In genomic region chr13:27533155-27533643, GRCh38 we compare ENCODE assay signal across 8 cellular contexts.
DNase-seq lines count a peak whose midpoint lies in the region; ATAC-seq, FAIRE-seq and TF ChIP-seq lines count a peak whose summit lies in the region.

No MANE protein-coding gene starts in this region.

- H3K27me3 ChIP-seq in HL-60 (ENCODE audit: insufficient read depth, poor library complexity, severe bottlenecking) (no peaks in the 10 kb centered on the region), neuronal stem cell (ENCODE audit: control insufficient read depth in 3 of 3, insufficient read depth in 3 of 3, low read depth in 1 of 3, low read length in 3 of 3) (no peaks in the 10 kb centered on the region), thoracic aorta (replicated peaks; ENCODE audit: insufficient read depth) (no peaks in the 10 kb centered on the region)

- CTCF ChIA-PET in RWPE1 (lab: Yijun Ruan, JAX) = interaction anchor here (0.5 to 2.5 kb wide), 20 partner anchors 8 to 297 kb away, joined by 3 to 22 read pairs (median 3); no protein-coding TSS in a partner anchor

- no peak overlapping the region for H2BK12ac ChIP-seq in neuronal stem cell (ENCODE audit: low read length)

- H2AK5ac ChIP-seq in neuronal stem cell (ENCODE audit: low read depth, low read length) = no peak overlapping the region

- TF ChIP-seq CTCF in HL-60 (IDR thresholded peaks at IDR 0.05; ENCODE audit: insufficient read depth, low read length) = peak; percentile 58
- peak; percentile 85 for TF ChIP-seq CTCF in RWPE1 (conservative IDR thresholded peaks at IDR 0.05; ENCODE audit: low read depth)
- TF ChIP-seq CTCF in thoracic aorta (IDR thresholded peaks at IDR 0.05) = peak; percentile 88

- ATAC-seq in thoracic aorta (ENCODE audit: insufficient number of reproducible peaks, low FRiP score, low read depth) = peak; percentile 55
- ATAC-seq in HG03139 (IDR thresholded peaks at IDR 0.05; ENCODE audit: unreplicated experiment) = no peak

- H2AFZ ChIP-seq in neuronal stem cell (ENCODE audit: low read length) = peak overlapping the region; percentile 88

- H3K36me3 ChIP-seq in neuronal stem cell (replicated peaks in 1 of 2; ENCODE audit: control insufficient read depth in 2 of 2, insufficient read depth in 2 of 2, low read length in 2 of 2) (no peaks in the 10 kb centered on the region), thoracic aorta (no peaks in the 10 kb centered on the region)

- H3K27ac ChIP-seq in HL-60 (replicated peaks) (no peak overlapping the region), RWPE1 (no peak overlapping the region), neuronal stem cell (replicated peaks; ENCODE audit: low read length) (no peak overlapping the region), thoracic aorta (no peak overlapping the region)

- peak; percentile 94 for DNase-seq in AG20443 (ENCODE audit: low spot score)
- DNase-seq in HL-60 (ENCODE audit: low read depth in 1 of 2, low spot score in 1 of 2) = peak in 1 of 2 experiments; percentile 57
- peak; percentile 60 for DNase-seq in RWPE1 (ENCODE audit: low spot score)
- DNase-seq in activated naive CD4-positive, alpha-beta T cell treated with Interleukin-2 at 50 U/mL for 16 hours = peak; percentile 47
- DNase-seq in frontal cortex (ENCODE audit: low spot score in 2 of 2) = peak; percentile 40 to 67
- peak; percentile 79 for DNase-seq in neuronal stem cell (ENCODE audit: low spot score)
- no peak for DNase-seq in thoracic aorta (ENCODE audit: low spot score)

- POLR2A ChIA-PET in RWPE1 (lab: Yijun Ruan, JAX; ENCODE audit: low non-redundant PET) = no interaction called here

- no peak overlapping the region for H2BK15ac ChIP-seq in neuronal stem cell (ENCODE audit: low read length)

- peak overlapping the region; percentile 46 for H3K4me2 ChIP-seq in neuronal stem cell (ENCODE audit: insufficient read depth, low read length, poor library complexity, severe bottlenecking)

- no peak overlapping the region for H3K9ac ChIP-seq in neuronal stem cell (ENCODE audit: low read depth, low read length, poor library complexity)

- WGBS in neuronal stem cell (ENCODE audit: extremely low coverage in 2 of 2, insufficient read length in 2 of 2, insufficient replicate concordance in 1 of 2), 2 donors = no CpG with 5 or more reads among the region's 19 CpGs

- no peak overlapping the region for H3K4ac ChIP-seq in neuronal stem cell (ENCODE audit: low read length)

- no peak for FAIRE-seq in frontal cortex (lab: Jason Lieb, UNC)

- peaks cover 2 to 7% of the 10 kb centered on the region in 2 donors for H3K4me1 ChIP-seq in neuronal stem cell (ENCODE audit: control insufficient read depth in 2 of 2, insufficient read depth in 1 of 2, low read depth in 1 of 2, low read length in 2 of 2)
- H3K4me1 ChIP-seq in thoracic aorta (ENCODE audit: control insufficient read depth in 1 of 2, low read depth in 2 of 2) = no peaks in the 10 kb centered on the region

- H3K23ac ChIP-seq in neuronal stem cell (ENCODE audit: low read depth, low read length, poor library complexity) = no peak overlapping the region

- peak overlapping the region; percentile 53 for H4K8ac ChIP-seq in neuronal stem cell (ENCODE audit: low read depth, low read length)

- H3K4me3 ChIP-seq in HL-60 (replicated peaks; ENCODE audit: insufficient read depth, low read length) (no peak overlapping the region), neuronal stem cell (ENCODE audit: low read length in 2 of 2) (peak overlapping the region in 1 of 2 donors; percentile 25), thoracic aorta (no peak overlapping the region)

- H3K14ac ChIP-seq in neuronal stem cell (ENCODE audit: low read length) = no peak overlapping the region

- H2BK120ac ChIP-seq in neuronal stem cell (ENCODE audit: low read depth, low read length) = no peak overlapping the region

- no peak overlapping the region for H2BK5ac ChIP-seq in neuronal stem cell (ENCODE audit: low read length)

- H3K18ac ChIP-seq in neuronal stem cell (ENCODE audit: low read length) = peak overlapping the region; percentile 82

- no peak overlapping the region for H4K91ac ChIP-seq in neuronal stem cell (ENCODE audit: low read depth, low read length, poor library complexity)

- no peaks in the 10 kb centered on the region for H3K79me1 ChIP-seq in neuronal stem cell (ENCODE audit: low read depth, low read length)

- peaks cover 0 to 4% of the 10 kb centered on the region in 2 donors for H3K9me3 ChIP-seq in neuronal stem cell (replicated peaks in 1 of 2; ENCODE audit: control insufficient read depth in 2 of 2, insufficient read depth in 1 of 2, low read depth in 1 of 2, low read length in 2 of 2)
- H3K9me3 ChIP-seq in thoracic aorta = no peaks in the 10 kb centered on the region
